Comparison of ENCODE assay signal across 23 cellular contexts in genomic region chr16:88624977-88625576, GRCh38. TPM values are rescaled to one million over a fixed set of nuclear protein-coding genes. Genes with fewer than 3 reads are reported as not detected.
A peak's percentile ranks its signal among the peaks of the same experiment; 100 is the strongest.
DNase-seq lines count a peak whose midpoint lies in the region; ATAC-seq and TF ChIP-seq lines count a peak whose summit lies in the region.
"Had no signal": no experiment of that assay in that cellular context is flagged by ENCODE, and none has a peak within 500 bp of the region (broad histone marks: within the 10 kb centered on the region; RNA-seq: fewer than 3 reads in every experiment).

No MANE protein-coding gene starts in this region.

- no peak for TF ChIP-seq CTCF in left lung (IDR thresholded peaks at IDR 0.05)

- no peaks in the 10 kb centered on the region for H3K9me3 ChIP-seq in left lung
- H3K9me3 ChIP-seq: SJSA1 had no signal

- H3K27ac ChIP-seq in left lung, result no peak overlapping the region

- peaks cover 43% of the 10 kb centered on the region for H3K36me3 Mint-ChIP-seq in activated CD4-positive, alpha-beta T cell treated with anti-CD3 and anti-CD28 coated beads for 36 hours (ENCODE audit: low read depth)
- peaks cover 56% of the 10 kb centered on the region for H3K36me3 Mint-ChIP-seq in activated CD4-positive, alpha-beta memory T cell treated with anti-CD3 and anti-CD28 coated beads, Interleukin-2, amount 10 ng/mL, durations not matched to agents 7 days and 5 days (ENCODE audit: low read depth)
- H3K36me3 Mint-ChIP-seq: IgD-negative memory B cell had no signal

- no peak overlapping the region for H3K4me3 ChIP-seq in left lung
- H3K4me3 ChIP-seq: SJSA1 had no signal

- ATAC-seq in activated CD4-positive, alpha-beta T cell treated with anti-CD3 and anti-CD28 coated beads for 36 hours, result peak; percentile 40
- ATAC-seq in left lung, result no peak
- ATAC-seq: HCT116 had no signal

- peak; percentile 37 for DNase-seq in activated CD4-positive, alpha-beta T cell treated with anti-CD3 and anti-CD28 coated beads for 36 hours
- no peak for DNase-seq in activated CD4-positive, alpha-beta T cell treated with anti-CD3 and anti-CD28 coated beads for 4 hours
- DNase-seq in stimulated activated CD4-positive, alpha-beta T cell treated with anti-CD3 and anti-CD28 coated beads, Interleukin-15, amount 100 ng/mL, for 24 hours, result peak; percentile 22
- no peak for DNase-seq in stimulated activated CD4-positive, alpha-beta T cell treated with anti-CD3 and anti-CD28 coated beads, Interleukin-4, amount 100 ng/mL, for 24 hours
- DNase-seq in activated CD4-positive, alpha-beta memory T cell treated with anti-CD3 and anti-CD28 coated beads, Interleukin-2, amount 10 ng/mL, durations not matched to agents 7 days and 5 days, result peak; percentile 46
- no peak for DNase-seq in cerebellar nuclear complex (lab: John Stamatoyannopoulos, UW)
- DNase-seq in left lung, result no peak
- DNase-seq: COR-L47, NCI-H1092, NCI-H1417 treated with DMSO at 0.1 percent for 48 hours, NCI-H1694 treated with DMSO at 0.1 percent for 48 hours, NCI-H2081, NCI-H2171 treated with DMSO at 0.1 percent for 48 hours, NCI-H345, NCI-H524, NCI-H774, Right ventricle myocardium superior, RPMI8226 had no signal

- no peaks in the 10 kb centered on the region for H3K9me3 Mint-ChIP-seq in activated CD4-positive, alpha-beta T cell treated with anti-CD3 and anti-CD28 coated beads for 36 hours (ENCODE audit: low read depth)
- no peaks in the 10 kb centered on the region for H3K9me3 Mint-ChIP-seq in activated CD4-positive, alpha-beta memory T cell treated with anti-CD3 and anti-CD28 coated beads, Interleukin-2, amount 10 ng/mL, durations not matched to agents 7 days and 5 days
- H3K9me3 Mint-ChIP-seq: IgD-negative memory B cell had no signal

- no peaks in the 10 kb centered on the region for H3K27me3 ChIP-seq in left lung
- H3K27me3 ChIP-seq: SJSA1 had no signal

- POLR2A ChIA-PET in activated CD4-positive, alpha-beta T cell treated with anti-CD3 and anti-CD28 coated beads for 36 hours (lab: Charles Lee), result no interaction called here
- POLR2A ChIA-PET in activated CD4-positive, alpha-beta memory T cell treated with anti-CD3 and anti-CD28 coated beads, Interleukin-2, amount 10 ng/mL, durations not matched to agents 7 days and 5 days (lab: Charles Lee), result interaction anchor here (0.6 kb wide), 1 partner anchor 1101 kb away, joined by 3 read pairs; no protein-coding TSS in a partner anchor

- peaks cover 12% of the 10 kb centered on the region for H3K4me1 Mint-ChIP-seq in activated CD4-positive, alpha-beta T cell treated with anti-CD3 and anti-CD28 coated beads for 36 hours
- H3K4me1 Mint-ChIP-seq in activated CD4-positive, alpha-beta memory T cell treated with anti-CD3 and anti-CD28 coated beads, Interleukin-2, amount 10 ng/mL, durations not matched to agents 7 days and 5 days, result peaks cover 39% of the 10 kb centered on the region

- H3K36me3 ChIP-seq in left lung, result peaks cover 0 to 86% of the 10 kb centered on the region in 2 donors

- CTCF ChIA-PET in activated CD4-positive, alpha-beta T cell treated with anti-CD3 and anti-CD28 coated beads for 36 hours (lab: Charles Lee), result interaction anchor here (1.9 kb wide), 1 partner anchor 8 kb away, joined by 11 read pairs; no protein-coding TSS in a partner anchor
- CTCF ChIA-PET in activated CD4-positive, alpha-beta memory T cell treated with anti-CD3 and anti-CD28 coated beads, Interleukin-2, amount 10 ng/mL, durations not matched to agents 7 days and 5 days (lab: Charles Lee), result no interaction called here

- intact Hi-C loops in activated CD4-positive, alpha-beta T cell treated with anti-CD3 and anti-CD28 coated beads for 36 hours (cut with DNase I, micrococcal nuclease), result loop anchor here in 1 of 2 experiments (5.0 kb wide), 1 partner anchor 43 kb away; no protein-coding TSS in a partner anchor
- intact Hi-C loops in left lung (cut with DNase I), result no loop called here

- H3K4me3 Mint-ChIP-seq in activated CD4-positive, alpha-beta T cell treated with anti-CD3 and anti-CD28 coated beads for 36 hours, result no peak overlapping the region
- no peak overlapping the region for H3K4me3 Mint-ChIP-seq in activated CD4-positive, alpha-beta memory T cell treated with anti-CD3 and anti-CD28 coated beads, Interleukin-2, amount 10 ng/mL, durations not matched to agents 7 days and 5 days
- H3K4me3 Mint-ChIP-seq: IgD-negative memory B cell had no signal

- no peaks in the 10 kb centered on the region for H3K27me3 Mint-ChIP-seq in activated CD4-positive, alpha-beta T cell treated with anti-CD3 and anti-CD28 coated beads for 36 hours
- H3K27me3 Mint-ChIP-seq in activated CD4-positive, alpha-beta memory T cell treated with anti-CD3 and anti-CD28 coated beads, Interleukin-2, amount 10 ng/mL, durations not matched to agents 7 days and 5 days, result no peaks in the 10 kb centered on the region
- H3K27me3 Mint-ChIP-seq: CD4-positive, CD25-positive, alpha-beta regulatory T cell; IgD-negative memory B cell had no signal

- H3K4me1 ChIP-seq in left lung, result no peaks in the 10 kb centered on the region

- no peak overlapping the region for H3K27ac Mint-ChIP-seq in activated CD4-positive, alpha-beta T cell treated with anti-CD3 and anti-CD28 coated beads for 36 hours
- H3K27ac Mint-ChIP-seq in activated CD4-positive, alpha-beta memory T cell treated with anti-CD3 and anti-CD28 coated beads, Interleukin-2, amount 10 ng/mL, durations not matched to agents 7 days and 5 days, result peak overlapping the region; percentile 35
- H3K27ac Mint-ChIP-seq: IgD-negative memory B cell had no signal

RNA-seq across cellular contexts. Expression of gene IL17C, which starts 13.3 kb away (rescaled TPM):
- total RNA-seq in activated CD4-positive, alpha-beta T cell treated with anti-CD3 and anti-CD28 coated beads for 36 hours, result under 1 TPM in 1 of 2 experiments, not detected in 1; 0.18 TPM
- under 1 TPM; 0.23 to 0.43 TPM for total RNA-seq in activated CD4-positive, alpha-beta memory T cell treated with anti-CD3 and anti-CD28 coated beads, Interleukin-2, amount 10 ng/mL, durations not matched to agents 7 days and 5 days
- total RNA-seq in left lung, result not detected
- total RNA-seq: A172, Right ventricle myocardium superior, SJSA1 had no signal

RNA-seq across cellular contexts. Expression of gene CYBA, which starts 25.8 kb away (rescaled TPM):
- total RNA-seq in activated CD4-positive, alpha-beta T cell treated with anti-CD3 and anti-CD28 coated beads for 36 hours, result 100 to 1,000 TPM; 155 to 200 TPM
- total RNA-seq in activated CD4-positive, alpha-beta memory T cell treated with anti-CD3 and anti-CD28 coated beads, Interleukin-2, amount 10 ng/mL, durations not matched to agents 7 days and 5 days, result 100 to 1,000 TPM; 580 to 588 TPM
- 100 to 1,000 TPM; 243 to 396 TPM for total RNA-seq in left lung
- total RNA-seq: SJSA1 had no signal

RNA-seq across cellular contexts. Expression of gene MVD, which starts 37.8 kb away (rescaled TPM):
- total RNA-seq in activated CD4-positive, alpha-beta T cell treated with anti-CD3 and anti-CD28 coated beads for 36 hours, result 10 to 100 TPM; 62.8 to 81.1 TPM
- total RNA-seq in activated CD4-positive, alpha-beta memory T cell treated with anti-CD3 and anti-CD28 coated beads, Interleukin-2, amount 10 ng/mL, durations not matched to agents 7 days and 5 days, result 100 to 1,000 TPM; 134 to 139 TPM
- total RNA-seq in left lung, result 100 to 1,000 TPM in 1 of 2 donors, 10 to 100 TPM in 1; 66.3 to 154 TPM

RNA-seq across cellular contexts. Expression of gene ZC3H18, which starts 54.9 kb away (rescaled TPM):
- 10 to 100 TPM; 70.0 to 76.4 TPM for total RNA-seq in activated CD4-positive, alpha-beta T cell treated with anti-CD3 and anti-CD28 coated beads for 36 hours
- total RNA-seq in activated CD4-positive, alpha-beta memory T cell treated with anti-CD3 and anti-CD28 coated beads, Interleukin-2, amount 10 ng/mL, durations not matched to agents 7 days and 5 days, result 10 to 100 TPM; 75.9 to 78.6 TPM
- 10 to 100 TPM; 37.1 to 48.2 TPM for total RNA-seq in left lung

Comparison
In these comparisons a context has a peak if more than half of its experiments do, and no peak if none do; other contexts are left out.
1. DNase-seq: peak in activated CD4-positive, alpha-beta T cell treated with anti-CD3 and anti-CD28 coated beads for 36 hours (single experiment), stimulated activated CD4-positive, alpha-beta T cell treated with anti-CD3 and anti-CD28 coated beads, Interleukin-15, amount 100 ng/mL, for 24 hours (single experiment) and activated CD4-positive, alpha-beta memory T cell treated with anti-CD3 and anti-CD28 coated beads, Interleukin-2, amount 10 ng/mL, durations not matched to agents 7 days and 5 days (single experiment); none in activated CD4-positive, alpha-beta T cell treated with anti-CD3 and anti-CD28 coated beads for 4 hours (0 of 2), stimulated activated CD4-positive, alpha-beta T cell treated with anti-CD3 and anti-CD28 coated beads, Interleukin-4, amount 100 ng/mL, for 24 hours (single experiment), cerebellar nuclear complex (0 of 2) and left lung (0 of 2).